24 cellular contexts compared by ENCODE assay signal in genomic region chr17:16211601-16212000, GRCh38. TPM values are rescaled to one million over a fixed set of nuclear protein-coding genes. Genes with fewer than 3 reads are reported as not detected.
A peak's percentile ranks its signal among the peaks of the same experiment; 100 is the strongest.
DNase-seq lines count a peak whose midpoint lies in the region; ATAC-seq and TF ChIP-seq lines count a peak whose summit lies in the region.
"Had no signal": no experiment of that assay in that cellular context is flagged by ENCODE, and none has a peak within 500 bp of the region (broad histone marks: within the 10 kb centered on the region; RNA-seq: fewer than 3 reads in every experiment).

No MANE protein-coding gene starts in this region.

- H3K4me1 ChIP-seq in hepatocyte (ENCODE audit: insufficient read depth), result peaks cover 23% of the 10 kb centered on the region

- no peaks in the 10 kb centered on the region for H3K9me2 ChIP-seq in hepatocyte (replicated peaks; ENCODE audit: insufficient read depth)

- H3K27me3 ChIP-seq in hepatocyte, result no peaks in the 10 kb centered on the region
- H3K27me3 ChIP-seq: tibial nerve had no signal

- H2AFZ ChIP-seq in hepatocyte, result no peak overlapping the region

- 81% methylated on average over 4 of the region's 4 CpGs for WGBS in hepatocyte (ENCODE audit: low lambda C conversion rate, missing lambda C conversion rate)

- no peak for ATAC-seq in natural killer cell
- ATAC-seq in natural killer cell treated with Interleukin-12 subunit alpha and Interleukin-12 subunit beta and Interleukin-15 and Interleukin-18, amount 100 ng/mL, for 72 hours, result no peak
- no peak for ATAC-seq in T-helper 17 cell
- no peak for ATAC-seq in HG02870 (IDR thresholded peaks at IDR 0.05; ENCODE audit: unreplicated experiment)
- no peak for ATAC-seq in HG03108 (IDR thresholded peaks at IDR 0.05; ENCODE audit: unreplicated experiment)
- ATAC-seq: activated CD4-positive, alpha-beta T cell treated with anti-CD3 and anti-CD28 coated beads for 36 hours; esophagus mucosa; HepG2 had no signal

- peaks cover 70% of the 10 kb centered on the region for H4K20me1 ChIP-seq in hepatocyte (ENCODE audit: insufficient read depth, poor library complexity, severe bottlenecking)

- no peaks in the 10 kb centered on the region for H3K9me3 Mint-ChIP-seq in natural killer cell
- no peaks in the 10 kb centered on the region for H3K9me3 Mint-ChIP-seq in natural killer cell treated with Interleukin-12 subunit alpha and Interleukin-12 subunit beta and Interleukin-15 and Interleukin-18, amount 100 ng/mL, for 72 hours
- H3K9me3 Mint-ChIP-seq: endodermal cell had no signal

- H3K27ac Mint-ChIP-seq in natural killer cell, result peak overlapping the region; percentile 60 to 90
- H3K27ac Mint-ChIP-seq in natural killer cell treated with Interleukin-12 subunit alpha and Interleukin-12 subunit beta and Interleukin-15 and Interleukin-18, amount 100 ng/mL, for 72 hours, result peak overlapping the region in 1 of 2 donors; percentile 71
- peak overlapping the region; percentile 80 for H3K27ac Mint-ChIP-seq in T-helper 17 cell
- H3K27ac Mint-ChIP-seq: activated CD4-positive, alpha-beta T cell treated with anti-CD3 and anti-CD28 coated beads for 36 hours; endodermal cell had no signal

- H3K9me3 ChIP-seq in T-helper 17 cell (ENCODE audit: control insufficient read depth, low read length, poor library complexity, severe bottlenecking) (no peaks in the 10 kb centered on the region), hepatocyte (ENCODE audit: low read depth) (no peaks in the 10 kb centered on the region)
- H3K9me3 ChIP-seq: left ventricle myocardium inferior, tibial nerve had no signal

- H3K4me2 ChIP-seq in hepatocyte, result no peak overlapping the region

- peak overlapping the region; percentile 23 for H3K27ac ChIP-seq in hepatocyte
- H3K27ac ChIP-seq: coronary artery, left ventricle myocardium inferior, tibial nerve had no signal

- no peaks in the 10 kb centered on the region for H3K36me3 ChIP-seq in hepatocyte (replicated peaks; ENCODE audit: insufficient read depth, low read depth)
- H3K36me3 ChIP-seq: left ventricle myocardium inferior, tibial nerve had no signal

- H3K27me3 Mint-ChIP-seq in natural killer cell (ENCODE audit: low read depth in 2 of 2) (no peaks in the 10 kb centered on the region), T-helper 17 cell (no peaks in the 10 kb centered on the region)
- no peaks in the 10 kb centered on the region for H3K27me3 Mint-ChIP-seq in natural killer cell treated with Interleukin-12 subunit alpha and Interleukin-12 subunit beta and Interleukin-15 and Interleukin-18, amount 100 ng/mL, for 72 hours
- H3K27me3 Mint-ChIP-seq: activated CD4-positive, alpha-beta T cell treated with anti-CD3 and anti-CD28 coated beads for 36 hours had no signal

- intact Hi-C loops in natural killer cell (cut with micrococcal nuclease), result no loop called here

- H3K4me3 ChIP-seq in hepatocyte, result no peak overlapping the region
- H3K4me3 ChIP-seq: coronary artery, left ventricle myocardium inferior, tibial nerve had no signal

- TF ChIP-seq CTCF in natural killer cell (IDR thresholded peaks at IDR 0.05) (no peak), hepatocyte (IDR thresholded peaks at IDR 0.05; ENCODE audit: poor library complexity) (no peak)

- peaks cover 27 to 30% of the 10 kb centered on the region in 2 donors for H3K4me1 Mint-ChIP-seq in natural killer cell
- peaks cover 16 to 19% of the 10 kb centered on the region in 2 donors for H3K4me1 Mint-ChIP-seq in natural killer cell treated with Interleukin-12 subunit alpha and Interleukin-12 subunit beta and Interleukin-15 and Interleukin-18, amount 100 ng/mL, for 72 hours (ENCODE audit: low read depth in 2 of 2)
- H3K4me1 Mint-ChIP-seq in T-helper 17 cell, result peaks cover 28% of the 10 kb centered on the region

- H3K4me3 Mint-ChIP-seq in natural killer cell, result no peak overlapping the region
- no peak overlapping the region for H3K4me3 Mint-ChIP-seq in natural killer cell treated with Interleukin-12 subunit alpha and Interleukin-12 subunit beta and Interleukin-15 and Interleukin-18, amount 100 ng/mL, for 72 hours
- peak overlapping the region; percentile 5 for H3K4me3 Mint-ChIP-seq in T-helper 17 cell
- H3K4me3 Mint-ChIP-seq: activated CD4-positive, alpha-beta T cell treated with anti-CD3 and anti-CD28 coated beads for 36 hours; endodermal cell had no signal

- DNase-seq in natural killer cell, result no peak
- no peak for DNase-seq in natural killer cell treated with Interleukin-12 subunit alpha and Interleukin-12 subunit beta and Interleukin-15 and Interleukin-18, amount 100 ng/mL, for 72 hours (ENCODE audit: low spot score)
- DNase-seq in T-helper 17 cell, result no peak
- DNase-seq in hepatocyte (ENCODE audit: low spot score), result no peak
- DNase-seq in effector CD4-positive, alpha-beta T cell, result no peak
- DNase-seq: activated CD4-positive, alpha-beta T cell treated with anti-CD3 and anti-CD28 coated beads for 36 hours; activated CD8-positive, alpha-beta memory T cell treated with anti-CD3 and anti-CD28 coated beads for 24 hours; activated naive CD4-positive, alpha-beta T cell treated with Interleukin-2 at 50 U/mL for 16 hours; activated T-cell treated with anti-CD3 and anti-CD28 coated beads, Interleukin-2, amount 50 U/mL, for 1 hour; amygdala; endodermal cell; GOT3; left ventricle myocardium inferior; mesendoderm; NCI-H146; NCI-H446 treated with DMSO at 0.1 percent for 48 hours; retina; small intestine had no signal

- H3K79me2 ChIP-seq in hepatocyte, result peaks cover 94% of the 10 kb centered on the region

- H3K36me3 Mint-ChIP-seq in natural killer cell (no peaks in the 10 kb centered on the region), T-helper 17 cell (ENCODE audit: low read depth) (no peaks in the 10 kb centered on the region)
- no peaks in the 10 kb centered on the region for H3K36me3 Mint-ChIP-seq in natural killer cell treated with Interleukin-12 subunit alpha and Interleukin-12 subunit beta and Interleukin-15 and Interleukin-18, amount 100 ng/mL, for 72 hours

RNA-seq across cellular contexts. Expression of gene NCOR1, which starts 3.7 kb away (rescaled TPM):
- total RNA-seq in natural killer cell (100 to 1,000 TPM; 195 to 238 (median 238) TPM), T-helper 17 cell (100 to 1,000 TPM; 155 to 161 TPM), hepatocyte (64.6 and 73.7 TPM in 2 replicates)
- total RNA-seq in natural killer cell treated with Interleukin-12 subunit alpha and Interleukin-12 subunit beta and Interleukin-15 and Interleukin-18, amount 100 ng/mL, for 72 hours, result 100 to 1,000 TPM; 146 to 193 TPM
- 117 and 134 TPM in 2 replicates for polyA plus RNA-seq in hepatocyte

RNA-seq across cellular contexts. Expression of gene PIGL, which starts 5.4 kb away (rescaled TPM):
- 10 to 100 TPM; 44.2 to 68.3 (median 47.9) TPM for total RNA-seq in natural killer cell
- 10 to 100 TPM; 26.4 to 67.4 TPM for total RNA-seq in natural killer cell treated with Interleukin-12 subunit alpha and Interleukin-12 subunit beta and Interleukin-15 and Interleukin-18, amount 100 ng/mL, for 72 hours
- total RNA-seq in T-helper 17 cell, result 10 to 100 TPM; 54.5 to 69.0 TPM
- 31.4 and 35.9 TPM in 2 replicates for total RNA-seq in hepatocyte
- polyA plus RNA-seq in hepatocyte, result 21.2 and 26.0 TPM in 2 replicates
